In the genomic region with DNA sequence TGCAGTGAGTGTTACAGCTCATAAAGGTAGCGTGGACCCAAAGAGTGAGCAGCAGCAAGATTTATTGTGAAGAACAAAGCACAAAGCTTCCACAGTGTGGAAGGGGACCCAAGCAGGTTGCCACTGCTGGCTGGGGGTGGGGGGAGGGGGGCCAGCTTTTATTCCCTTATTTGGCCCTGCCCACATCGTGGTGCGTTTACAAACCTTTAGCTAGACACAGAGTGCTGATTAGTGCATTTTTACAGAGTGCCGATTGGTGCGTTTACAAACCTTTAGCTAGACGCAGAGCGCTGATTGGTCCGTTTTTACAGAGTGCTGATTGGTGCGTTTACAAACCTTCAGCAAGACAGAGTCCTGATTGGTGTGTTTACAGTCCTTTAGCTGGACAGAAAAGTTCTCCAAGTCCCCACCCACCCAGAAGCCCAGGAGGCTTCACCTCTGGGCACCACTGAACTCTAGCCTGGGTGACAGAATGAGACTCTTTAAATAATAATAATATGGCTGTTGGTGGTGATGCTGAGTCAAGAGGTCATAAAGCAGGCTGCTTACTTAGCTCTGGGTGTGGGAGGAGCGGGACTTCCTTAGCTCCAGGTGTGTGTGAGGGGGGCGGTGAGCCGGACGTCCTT, we compare ENCODE assay signal across 8 cellular contexts. TPM values are rescaled to one million over a fixed set of nuclear protein-coding genes. Genes with fewer than 3 reads are reported as not detected.
DNase-seq lines count a peak whose midpoint lies in the region; ATAC-seq and TF ChIP-seq lines count a peak whose summit lies in the region.
"Not testable (repeated sequence)": the region's sequence is repeated elsewhere in the genome, so short reads cannot be mapped to it uniquely, and the experiment has no call there.

No MANE protein-coding gene starts in this region.

- not testable (repeated sequence) for H3K9me3 ChIP-seq in fibroblast of lung (ENCODE audit: control insufficient read depth, insufficient read depth, low read depth, low read length); mucosa of rectum (ENCODE audit: control insufficient read depth in 2 of 2, low read length in 2 of 2)

- not testable (repeated sequence) for H3K27me3 ChIP-seq in fibroblast of lung (ENCODE audit: control insufficient read depth, insufficient read depth, low read length); mucosa of rectum (ENCODE audit: control insufficient read depth in 2 of 2, insufficient read depth in 2 of 2, low read length in 2 of 2)

- not testable (repeated sequence) for H3K79me2 ChIP-seq in fibroblast of lung (ENCODE audit: control insufficient read depth, insufficient read depth, low read length)

- TF ChIP-seq CTCF in fibroblast of lung (conservative IDR thresholded peaks at IDR 0.05 in 1 of 2, IDR thresholded peaks at IDR 0.05 in 1 of 2; ENCODE audit: low read depth in 1 of 2, low read length in 2 of 2) = not testable (repeated sequence)

- peak overlapping the region in 3 of 4 experiments; percentile 18 to 65 (median 40) for H3K4me3 ChIP-seq in fibroblast of lung (replicated peaks in 1 of 4; ENCODE audit: control extremely low read depth in 1 of 4, insufficient read depth in 1 of 4, low read depth in 3 of 4, low read length in 4 of 4)
- H3K4me3 ChIP-seq in mucosa of rectum (ENCODE audit: low read length in 2 of 2) = peak overlapping the region; percentile 33 to 68

- H3K36me3 ChIP-seq in fibroblast of lung (ENCODE audit: control insufficient read depth, insufficient read depth, low read length); mucosa of rectum (ENCODE audit: control insufficient read depth in 2 of 2, insufficient read depth in 2 of 2, low read length in 2 of 2): not testable (repeated sequence)

- peak overlapping the region; percentile 88 for H3K27ac Mint-ChIP-seq in stimulated activated naive CD8-positive, alpha-beta T cell treated with anti-CD3 and anti-CD28 coated beads, Interleukin-15, Interleukin-2, amounts not matched to agents 100 ng/mL and 50 ng/mL, for 24 hours

- H3K9me3 Mint-ChIP-seq in stimulated activated naive CD8-positive, alpha-beta T cell treated with anti-CD3 and anti-CD28 coated beads, Interleukin-15, Interleukin-2, amounts not matched to agents 100 ng/mL and 50 ng/mL, for 24 hours = not testable (repeated sequence)

- peak overlapping the region; percentile 43 for H3K27ac ChIP-seq in fibroblast of lung (ENCODE audit: insufficient read depth, low read length)
- H3K27ac ChIP-seq in mucosa of rectum (ENCODE audit: low read depth in 2 of 2, low read length in 2 of 2) = peak overlapping the region; percentile 83 to 86

- not testable (repeated sequence) for H3K36me3 Mint-ChIP-seq in stimulated activated naive CD8-positive, alpha-beta T cell treated with anti-CD3 and anti-CD28 coated beads, Interleukin-15, Interleukin-2, amounts not matched to agents 100 ng/mL and 50 ng/mL, for 24 hours (ENCODE audit: low read depth)

- not testable (repeated sequence) for H3K4me2 ChIP-seq in fibroblast of lung (ENCODE audit: extremely low read depth, insufficient read depth, low read length)

- peak; percentile 47 for ATAC-seq in GM21447 (IDR thresholded peaks at IDR 0.05; ENCODE audit: unreplicated experiment)
- peak; percentile 57 for ATAC-seq in HG03378 (IDR thresholded peaks at IDR 0.05; ENCODE audit: unreplicated experiment)

- H3K27me3 Mint-ChIP-seq in stimulated activated naive CD8-positive, alpha-beta T cell treated with anti-CD3 and anti-CD28 coated beads, Interleukin-15, Interleukin-2, amounts not matched to agents 100 ng/mL and 50 ng/mL, for 24 hours = not testable (repeated sequence)

- not testable (repeated sequence) for H2AFZ ChIP-seq in fibroblast of lung (ENCODE audit: low read length)

- H3K4me1 ChIP-seq in fibroblast of lung (ENCODE audit: control insufficient read depth, extremely low read depth, insufficient read depth, low read length) = not testable (repeated sequence)
- H3K4me1 ChIP-seq in mucosa of rectum (ENCODE audit: control insufficient read depth in 2 of 2, insufficient read depth in 2 of 2, low read length in 2 of 2) = peaks cover 21 to 23% of the 10 kb centered on the region in 2 donors

- DNase-seq in DMS153 (lab: John Stamatoyannopoulos, UW) = peak; percentile 41
- DNase-seq in OCI-M1 (lab: John Stamatoyannopoulos, UW) = peak; percentile 59
- peak; percentile 13 for DNase-seq in activated naive CD4-positive, alpha-beta T cell treated with Interleukin-2 at 50 U/mL for 16 hours
- peak; percentile 29 to 31 for DNase-seq in fibroblast of lung (ENCODE audit: low read depth in 2 of 2)

- peak overlapping the region; percentile 82 for H3K4me3 Mint-ChIP-seq in stimulated activated naive CD8-positive, alpha-beta T cell treated with anti-CD3 and anti-CD28 coated beads, Interleukin-15, Interleukin-2, amounts not matched to agents 100 ng/mL and 50 ng/mL, for 24 hours

- H3K9ac ChIP-seq in fibroblast of lung (ENCODE audit: insufficient read depth, low read length); mucosa of rectum (ENCODE audit: low read depth in 1 of 2, low read length in 2 of 2): not testable (repeated sequence)

- H4K20me1 ChIP-seq in fibroblast of lung (ENCODE audit: control insufficient read depth, extremely low read depth, insufficient read depth, low read length) = not testable (repeated sequence)

- peaks cover 44% of the 10 kb centered on the region for H3K4me1 Mint-ChIP-seq in stimulated activated naive CD8-positive, alpha-beta T cell treated with anti-CD3 and anti-CD28 coated beads, Interleukin-15, Interleukin-2, amounts not matched to agents 100 ng/mL and 50 ng/mL, for 24 hours (ENCODE audit: low read depth)

RNA-seq across cellular contexts. Expression of gene DYNC2I1, which starts 6.7 kb away (rescaled TPM):
- total RNA-seq in fibroblast of lung = 4.9 and 8.3 TPM in 2 replicates
- polyA plus RNA-seq in fibroblast of lung = 5.1 and 8.5 TPM in 2 replicates
- polyA plus RNA-seq in fibroblast of lung (2012) = 7.9 and 10.4 TPM in 2 replicates
- 1.8 and 7.1 TPM in 2 replicates for polyA minus RNA-seq in fibroblast of lung (ENCODE audit: low replicate concordance)

RNA-seq across cellular contexts. Expression of gene ESYT2, which starts 33.8 kb away (rescaled TPM):
- 83.0 and 93.0 TPM in 2 replicates for total RNA-seq in fibroblast of lung
- polyA plus RNA-seq in fibroblast of lung = 42.7 and 66.0 TPM in 2 replicates
- polyA plus RNA-seq in fibroblast of lung (2012) = 35.8 and 50.3 TPM in 2 replicates
- 27.9 and 68.7 TPM in 2 replicates for polyA minus RNA-seq in fibroblast of lung (ENCODE audit: low replicate concordance)

Comparison
In these comparisons a context has a peak if more than half of its experiments do, and no peak if none do; other contexts are left out.
1. Peak in every context shown above with its lines: DNase-seq, ATAC-seq, H3K4me3 ChIP-seq and H3K27ac ChIP-seq.